ENCODE assay signal across 15 cellular contexts in genomic region chr2:126370208-126370607, GRCh38.
A peak's percentile ranks its signal among the peaks of the same experiment; 100 is the strongest.
DNase-seq lines count a peak whose midpoint lies in the region; ATAC-seq and TF ChIP-seq lines count a peak whose summit lies in the region.
"Had no signal": no experiment of that assay in that cellular context is flagged by ENCODE, and none has a peak within 500 bp of the region (broad histone marks: within the 10 kb centered on the region; RNA-seq: fewer than 3 reads in every experiment).

No MANE protein-coding gene starts in this region.

- H3K9me3 ChIP-seq in body of pancreas, result no peaks in the 10 kb centered on the region

- no peak overlapping the region for H3K4me3 ChIP-seq in body of pancreas
- H3K4me3 ChIP-seq: GM12878 had no signal

- intact Hi-C loops in body of pancreas (cut with DNase I), result no loop called here

- peaks cover 10% of the 10 kb centered on the region for H3K4me1 ChIP-seq in body of pancreas

- peak overlapping the region in 3 of 4 donors; percentile 33 to 64 (median 51) for H3K27ac ChIP-seq in body of pancreas

- H3K27me3 ChIP-seq in body of pancreas, result no peaks in the 10 kb centered on the region

- TF ChIP-seq POLR2A in body of pancreas (IDR thresholded peaks at IDR 0.05), result no peak

- TF ChIP-seq CTCF in body of pancreas (IDR thresholded peaks at IDR 0.05), result no peak

- WGBS in body of pancreas, 2 donors, result 86% methylated on average over 1 of the region's 1 CpG

- peak; percentile 84 for ATAC-seq in body of pancreas
- ATAC-seq in HG02678 (IDR thresholded peaks at IDR 0.05; ENCODE audit: unreplicated experiment), result no peak
- ATAC-seq: GM12878 had no signal

- H3K36me3 ChIP-seq in body of pancreas (replicated peaks in 1 of 2; ENCODE audit: insufficient read depth in 1 of 2, low read depth in 2 of 2), result no peaks in the 10 kb centered on the region

- DNase-seq in HT1080 (ENCODE audit: low read depth) (peak; percentile 26), body of pancreas (peak in 1 of 4 donors; percentile 39), globus pallidus (ENCODE audit: low spot score) (peak; percentile 9), pons (ENCODE audit: low spot score) (peak; percentile 50), putamen (ENCODE audit: low spot score) (no peak), NCI-H1417 treated with DMSO at 0.1 percent for 48 hours (lab: John Stamatoyannopoulos, UW) (no peak)
- DNase-seq in stimulated activated CD4-positive, alpha-beta T cell treated with anti-CD3 and anti-CD28 coated beads, Interleukin-15, amount 100 ng/mL, for 24 hours, result no peak
- DNase-seq: Calu3, H7, NCI-H2081, NCI-H526, OCI-M1, RPMI8226 had no signal

Comparison
In these comparisons a context has a peak if more than half of its experiments do, and no peak if none do; other contexts are left out.
1. DNase-seq: peak in HT1080 (single experiment), globus pallidus (single experiment) and pons (single experiment); none in putamen (single experiment), NCI-H1417 treated with DMSO at 0.1 percent for 48 hours (single experiment) and stimulated activated CD4-positive, alpha-beta T cell treated with anti-CD3 and anti-CD28 coated beads, Interleukin-15, amount 100 ng/mL, for 24 hours (single experiment).